Comparison of ENCODE assay signal across 20 cellular contexts in genomic region chr11:81476345-81476744, GRCh38.
"Had no signal": no experiment of that assay in that cellular context is flagged by ENCODE, and none has a peak within 500 bp of the region (broad histone marks: within the 10 kb centered on the region; RNA-seq: fewer than 3 reads in every experiment).

No MANE protein-coding gene starts in this region.

- H3K4me1 Mint-ChIP-seq: mesothelial cell of epicardium, naive B cell had no signal

- H3K4me3 Mint-ChIP-seq: mesothelial cell of epicardium, naive B cell had no signal

- H3K9me3 Mint-ChIP-seq: mesothelial cell of epicardium had no signal

- H3K4me1 ChIP-seq: esophagus muscularis mucosa, foreskin keratinocyte, gastroesophageal sphincter, heart right ventricle, left lung, lower lobe of right lung had no signal

- DNase-seq: dermis blood vessel endothelial cell; dorsolateral prefrontal cortex; effector CD4-positive, alpha-beta T cell; effector memory CD4-positive, alpha-beta T cell; erythroblast; heart right ventricle; hippocampal formation; left cardiac atrium; left lung; left ventricle myocardium superior; lower lobe of right lung; mesenchymal stem cell; mucosa of descending colon; naive B cell had no signal

- H3K27me3 ChIP-seq: esophagus muscularis mucosa, foreskin keratinocyte, gastroesophageal sphincter, left lung had no signal

- H3K4me3 ChIP-seq: coronary artery, dorsolateral prefrontal cortex, esophagus muscularis mucosa, gastroesophageal sphincter, heart right ventricle, left lung, lower lobe of right lung, mucosa of descending colon had no signal

- H3K9me3 ChIP-seq: esophagus muscularis mucosa, gastroesophageal sphincter, heart right ventricle, left lung, lower lobe of right lung, mucosa of descending colon had no signal

- H3K27ac Mint-ChIP-seq: mesothelial cell of epicardium, naive B cell had no signal

- H3K36me3 ChIP-seq: esophagus muscularis mucosa, gastroesophageal sphincter, heart right ventricle, left lung, lower lobe of right lung had no signal

- H3K27ac ChIP-seq: coronary artery, dorsolateral prefrontal cortex, epithelial cell of prostate, esophagus muscularis mucosa, foreskin keratinocyte, gastroesophageal sphincter, heart right ventricle, left lung, lower lobe of right lung had no signal

- H3K36me3 Mint-ChIP-seq: mesothelial cell of epicardium, naive B cell had no signal

- H3K27me3 Mint-ChIP-seq: naive B cell had no signal
